1 cellular context compared by ENCODE assay signal in genomic region chr13:108682714-108683113, GRCh38.
A peak's percentile ranks its signal among the peaks of the same experiment; 100 is the strongest.
TF ChIP-seq lines count a peak whose summit lies in the region.

No MANE protein-coding gene starts in this region.

TF ChIP-seq in K562, 482 proteins besides CTCF, POLR2A, EP300 and RAD21 (continues in another document):
- TF ChIP-seq ZFP30 (CRISPR knock-in tag; IDR thresholded peaks at IDR 0.05; ENCODE audit: borderline replicate concordance) (no peak), CREB3 (tag; conservative IDR thresholded peaks at IDR 0.05; ENCODE audit: low read depth) (peak; percentile 91), ZNF384 (IDR thresholded peaks at IDR 0.05; ENCODE audit: low read depth, low read length) (no peak), CBFA2T3 (IDR thresholded peaks at IDR 0.05) (peak; percentile 74), NFIC (IDR thresholded peaks at IDR 0.05) (peak; percentile 30; the same call in 1 of the 2 replicates), MCM3 (IDR thresholded peaks at IDR 0.05) (no peak), MCM5 (IDR thresholded peaks at IDR 0.05; ENCODE audit: low read depth) (no peak), TAF15 (IDR thresholded peaks at IDR 0.05; ENCODE audit: low read depth, low read length) (no peak), TRIM25 (IDR thresholded peaks at IDR 0.05; ENCODE audit: borderline replicate concordance) (no peak), POLR2B (IDR thresholded peaks at IDR 0.05; ENCODE audit: low read depth, partially characterized antibody) (no peak), SP1 (CRISPR knock-in tag; IDR thresholded peaks at IDR 0.05) (no peak), ZNF3 (CRISPR knock-in tag; IDR thresholded peaks at IDR 0.05) (no peak), DACH1 (IDR thresholded peaks at IDR 0.05; ENCODE audit: partially characterized antibody) (no peak), SLC30A9 (CRISPR knock-in tag; IDR thresholded peaks at IDR 0.05) (no peak), MBD2 (IDR thresholded peaks at IDR 0.05; ENCODE audit: borderline replicate concordance, low read depth) (no peak), E4F1 (CRISPR knock-in tag; IDR thresholded peaks at IDR 0.05; ENCODE audit: borderline replicate concordance) (peak; percentile 38; the same call in 1 of the 2 replicates), SRSF7 (optimal IDR thresholded peaks at IDR 0.05; ENCODE audit: low read depth, low read length) (no peak), TRIM24 (IDR thresholded peaks at IDR 0.05) (peak in 1 of 2 experiments; percentile 35; a peak in 1 of 4 replicates), ZNF449 (CRISPR knock-in tag; IDR thresholded peaks at IDR 0.05) (peak; percentile 96), ETV1 (tag; conservative IDR thresholded peaks at IDR 0.05; ENCODE audit: low read depth) (no peak), IFI16 (CRISPR knock-in tag; IDR thresholded peaks at IDR 0.05) (peak; percentile 60; the same call in 1 of the 2 replicates), ADNP (tag; IDR thresholded peaks at IDR 0.05) (no peak), ZNF561 (CRISPR knock-in tag; conservative IDR thresholded peaks at IDR 0.05) (0 out of 2 replicates have a peak, but pooled peaks have one; percentile 58), NFXL1 (CRISPR knock-in tag; IDR thresholded peaks at IDR 0.05) (no peak), ZNF584 (CRISPR knock-in tag; IDR thresholded peaks at IDR 0.05; ENCODE audit: low read depth) (peak; percentile 82; the same call in 1 of the 2 replicates), THAP7 (CRISPR knock-in tag; IDR thresholded peaks at IDR 0.05) (no peak), ZNF699 (CRISPR knock-in tag; IDR thresholded peaks at IDR 0.05; ENCODE audit: insufficient replicate concordance) (no peak), REST (CRISPR knock-in tag; IDR thresholded peaks at IDR 0.05; ENCODE audit: low read depth) (no peak), ZNF766 (CRISPR knock-in tag; conservative IDR thresholded peaks at IDR 0.05) (peak; percentile 95), HNRNPUL1 (IDR thresholded peaks at IDR 0.05; ENCODE audit: low read length) (no peak), GATAD2A (IDR thresholded peaks at IDR 0.05) (no peak), GTF3C2 (IDR thresholded peaks at IDR 0.05; ENCODE audit: borderline replicate concordance, extremely low read depth, insufficient read length) (no peak), TEAD2 (tag; IDR thresholded peaks at IDR 0.05) (no peak), NFIX (CRISPR knock-in tag; IDR thresholded peaks at IDR 0.05; ENCODE audit: low read depth) (0 out of 2 replicates have a peak, but pooled peaks have one; percentile 31), LCOR (CRISPR knock-in tag; IDR thresholded peaks at IDR 0.05) (no peak), GTF2F1 (IDR thresholded peaks at IDR 0.05; ENCODE audit: low read depth, low read length) (no peak), HDAC6 (IDR thresholded peaks at IDR 0.05; ENCODE audit: low read depth, low read length) (no peak), FOXA1 (IDR thresholded peaks at IDR 0.05; ENCODE audit: borderline replicate concordance) (no peak), ZNF778 (CRISPR knock-in tag; IDR thresholded peaks at IDR 0.05) (no peak), SAP30 (IDR thresholded peaks at IDR 0.05; ENCODE audit: borderline replicate concordance, insufficient read depth, low read depth, low read length, poor library complexity, severe bottlenecking) (no peak), NR4A1 (CRISPR knock-in tag; IDR thresholded peaks at IDR 0.05) (peak; percentile 92; the same call in 1 of the 2 replicates), NR4A1 (tag; IDR thresholded peaks at IDR 0.05) (no peak)
- TF ChIP-seq, protein P1, sequence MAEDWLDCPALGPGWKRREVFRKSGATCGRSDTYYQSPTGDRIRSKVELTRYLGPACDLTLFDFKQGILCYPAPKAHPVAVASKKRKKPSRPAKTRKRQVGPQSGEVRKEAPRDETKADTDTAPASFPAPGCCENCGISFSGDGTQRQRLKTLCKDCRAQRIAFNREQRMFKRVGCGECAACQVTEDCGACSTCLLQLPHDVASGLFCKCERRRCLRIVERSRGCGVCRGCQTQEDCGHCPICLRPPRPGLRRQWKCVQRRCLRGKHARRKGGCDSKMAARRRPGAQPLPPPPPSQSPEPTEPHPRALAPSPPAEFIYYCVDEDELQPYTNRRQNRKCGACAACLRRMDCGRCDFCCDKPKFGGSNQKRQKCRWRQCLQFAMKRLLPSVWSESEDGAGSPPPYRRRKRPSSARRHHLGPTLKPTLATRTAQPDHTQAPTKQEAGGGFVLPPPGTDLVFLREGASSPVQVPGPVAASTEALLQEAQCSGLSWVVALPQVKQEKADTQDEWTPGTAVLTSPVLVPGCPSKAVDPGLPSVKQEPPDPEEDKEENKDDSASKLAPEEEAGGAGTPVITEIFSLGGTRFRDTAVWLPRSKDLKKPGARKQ (CRISPR knock-in tag; IDR thresholded peaks at IDR 0.05), result no peak
- TF ChIP-seq, protein P2, sequence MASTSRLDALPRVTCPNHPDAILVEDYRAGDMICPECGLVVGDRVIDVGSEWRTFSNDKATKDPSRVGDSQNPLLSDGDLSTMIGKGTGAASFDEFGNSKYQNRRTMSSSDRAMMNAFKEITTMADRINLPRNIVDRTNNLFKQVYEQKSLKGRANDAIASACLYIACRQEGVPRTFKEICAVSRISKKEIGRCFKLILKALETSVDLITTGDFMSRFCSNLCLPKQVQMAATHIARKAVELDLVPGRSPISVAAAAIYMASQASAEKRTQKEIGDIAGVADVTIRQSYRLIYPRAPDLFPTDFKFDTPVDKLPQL (IDR thresholded peaks at IDR 0.05; ENCODE audit: extremely low read depth, insufficient read length), result no peak
- TF ChIP-seq, protein P3, sequence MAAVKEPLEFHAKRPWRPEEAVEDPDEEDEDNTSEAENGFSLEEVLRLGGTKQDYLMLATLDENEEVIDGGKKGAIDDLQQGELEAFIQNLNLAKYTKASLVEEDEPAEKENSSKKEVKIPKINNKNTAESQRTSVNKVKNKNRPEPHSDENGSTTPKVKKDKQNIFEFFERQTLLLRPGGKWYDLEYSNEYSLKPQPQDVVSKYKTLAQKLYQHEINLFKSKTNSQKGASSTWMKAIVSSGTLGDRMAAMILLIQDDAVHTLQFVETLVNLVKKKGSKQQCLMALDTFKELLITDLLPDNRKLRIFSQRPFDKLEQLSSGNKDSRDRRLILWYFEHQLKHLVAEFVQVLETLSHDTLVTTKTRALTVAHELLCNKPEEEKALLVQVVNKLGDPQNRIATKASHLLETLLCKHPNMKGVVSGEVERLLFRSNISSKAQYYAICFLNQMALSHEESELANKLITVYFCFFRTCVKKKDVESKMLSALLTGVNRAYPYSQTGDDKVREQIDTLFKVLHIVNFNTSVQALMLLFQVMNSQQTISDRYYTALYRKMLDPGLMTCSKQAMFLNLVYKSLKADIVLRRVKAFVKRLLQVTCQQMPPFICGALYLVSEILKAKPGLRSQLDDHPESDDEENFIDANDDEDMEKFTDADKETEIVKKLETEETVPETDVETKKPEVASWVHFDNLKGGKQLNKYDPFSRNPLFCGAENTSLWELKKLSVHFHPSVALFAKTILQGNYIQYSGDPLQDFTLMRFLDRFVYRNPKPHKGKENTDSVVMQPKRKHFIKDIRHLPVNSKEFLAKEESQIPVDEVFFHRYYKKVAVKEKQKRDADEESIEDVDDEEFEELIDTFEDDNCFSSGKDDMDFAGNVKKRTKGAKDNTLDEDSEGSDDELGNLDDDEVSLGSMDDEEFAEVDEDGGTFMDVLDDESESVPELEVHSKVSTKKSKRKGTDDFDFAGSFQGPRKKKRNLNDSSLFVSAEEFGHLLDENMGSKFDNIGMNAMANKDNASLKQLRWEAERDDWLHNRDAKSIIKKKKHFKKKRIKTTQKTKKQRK (IDR thresholded peaks at IDR 0.05; ENCODE audit: borderline replicate concordance, low read depth, low read length), result no peak
